ENCODE assay signal across 1 cellular context in genomic region chr19:8208710-8209110, GRCh38.
A peak's percentile ranks its signal among the peaks of the same experiment; 100 is the strongest.
TF ChIP-seq lines count a peak whose summit lies in the region.

No MANE protein-coding gene starts in this region.

TF ChIP-seq in K562, 482 proteins besides CTCF, POLR2A, EP300 and RAD21 (continued from another document and continues in another):
- peak; percentile 31 for TF ChIP-seq SMAD1 (IDR thresholded peaks at IDR 0.05; ENCODE audit: low read depth, low read length, partially characterized antibody)
- TF ChIP-seq ASH1L (IDR thresholded peaks at IDR 0.05; ENCODE audit: borderline replicate concordance, low read depth, partially characterized antibody): no peak
- peak; percentile 6 for TF ChIP-seq HMGN3 (IDR thresholded peaks at IDR 0.05; ENCODE audit: borderline replicate concordance, extremely low read depth, insufficient read length, low read depth, low read length)
- TF ChIP-seq, protein P1, sequence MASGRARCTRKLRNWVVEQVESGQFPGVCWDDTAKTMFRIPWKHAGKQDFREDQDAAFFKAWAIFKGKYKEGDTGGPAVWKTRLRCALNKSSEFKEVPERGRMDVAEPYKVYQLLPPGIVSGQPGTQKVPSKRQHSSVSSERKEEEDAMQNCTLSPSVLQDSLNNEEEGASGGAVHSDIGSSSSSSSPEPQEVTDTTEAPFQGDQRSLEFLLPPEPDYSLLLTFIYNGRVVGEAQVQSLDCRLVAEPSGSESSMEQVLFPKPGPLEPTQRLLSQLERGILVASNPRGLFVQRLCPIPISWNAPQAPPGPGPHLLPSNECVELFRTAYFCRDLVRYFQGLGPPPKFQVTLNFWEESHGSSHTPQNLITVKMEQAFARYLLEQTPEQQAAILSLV (tag; IDR thresholded peaks at IDR 0.05): no peak
- TF ChIP-seq FOXJ3 (CRISPR knock-in tag; IDR thresholded peaks at IDR 0.05): no peak
- TF ChIP-seq ARID1B (IDR thresholded peaks at IDR 0.05): peak; percentile 46; the same call in 1 of the 2 replicates
- TF ChIP-seq MLLT1 (IDR thresholded peaks at IDR 0.05): no peak
- TF ChIP-seq SMARCA4 (IDR thresholded peaks at IDR 0.05): 0 out of 2 replicates have a peak, but pooled peaks have one; percentile 20
- no peak for TF ChIP-seq SMC3 (conservative IDR thresholded peaks at IDR 0.05; ENCODE audit: insufficient read depth, low read depth, low read length)
- peak in 1 of 3 experiments; percentile 40; a peak in 1 of 6 replicates for TF ChIP-seq ZBTB11 (CRISPR knock-in tag; IDR thresholded peaks at IDR 0.05)
- no peak for TF ChIP-seq TCF3 (CRISPR knock-in tag; IDR thresholded peaks at IDR 0.05)
- no peak for TF ChIP-seq SMAD4 (CRISPR knock-in tag; conservative IDR thresholded peaks at IDR 0.05)
- TF ChIP-seq, protein P2, sequence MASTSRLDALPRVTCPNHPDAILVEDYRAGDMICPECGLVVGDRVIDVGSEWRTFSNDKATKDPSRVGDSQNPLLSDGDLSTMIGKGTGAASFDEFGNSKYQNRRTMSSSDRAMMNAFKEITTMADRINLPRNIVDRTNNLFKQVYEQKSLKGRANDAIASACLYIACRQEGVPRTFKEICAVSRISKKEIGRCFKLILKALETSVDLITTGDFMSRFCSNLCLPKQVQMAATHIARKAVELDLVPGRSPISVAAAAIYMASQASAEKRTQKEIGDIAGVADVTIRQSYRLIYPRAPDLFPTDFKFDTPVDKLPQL (IDR thresholded peaks at IDR 0.05; ENCODE audit: extremely low read depth, insufficient read length): no peak
- TF ChIP-seq ZNF696 (CRISPR knock-in tag; conservative IDR thresholded peaks at IDR 0.05): no peak
- TF ChIP-seq E2F3 (CRISPR knock-in tag; IDR thresholded peaks at IDR 0.05): no peak
- peak; percentile 21; the same call in 1 of the 2 replicates for TF ChIP-seq GATA2 (CRISPR knock-in tag; IDR thresholded peaks at IDR 0.05)
- TF ChIP-seq, protein P3, sequence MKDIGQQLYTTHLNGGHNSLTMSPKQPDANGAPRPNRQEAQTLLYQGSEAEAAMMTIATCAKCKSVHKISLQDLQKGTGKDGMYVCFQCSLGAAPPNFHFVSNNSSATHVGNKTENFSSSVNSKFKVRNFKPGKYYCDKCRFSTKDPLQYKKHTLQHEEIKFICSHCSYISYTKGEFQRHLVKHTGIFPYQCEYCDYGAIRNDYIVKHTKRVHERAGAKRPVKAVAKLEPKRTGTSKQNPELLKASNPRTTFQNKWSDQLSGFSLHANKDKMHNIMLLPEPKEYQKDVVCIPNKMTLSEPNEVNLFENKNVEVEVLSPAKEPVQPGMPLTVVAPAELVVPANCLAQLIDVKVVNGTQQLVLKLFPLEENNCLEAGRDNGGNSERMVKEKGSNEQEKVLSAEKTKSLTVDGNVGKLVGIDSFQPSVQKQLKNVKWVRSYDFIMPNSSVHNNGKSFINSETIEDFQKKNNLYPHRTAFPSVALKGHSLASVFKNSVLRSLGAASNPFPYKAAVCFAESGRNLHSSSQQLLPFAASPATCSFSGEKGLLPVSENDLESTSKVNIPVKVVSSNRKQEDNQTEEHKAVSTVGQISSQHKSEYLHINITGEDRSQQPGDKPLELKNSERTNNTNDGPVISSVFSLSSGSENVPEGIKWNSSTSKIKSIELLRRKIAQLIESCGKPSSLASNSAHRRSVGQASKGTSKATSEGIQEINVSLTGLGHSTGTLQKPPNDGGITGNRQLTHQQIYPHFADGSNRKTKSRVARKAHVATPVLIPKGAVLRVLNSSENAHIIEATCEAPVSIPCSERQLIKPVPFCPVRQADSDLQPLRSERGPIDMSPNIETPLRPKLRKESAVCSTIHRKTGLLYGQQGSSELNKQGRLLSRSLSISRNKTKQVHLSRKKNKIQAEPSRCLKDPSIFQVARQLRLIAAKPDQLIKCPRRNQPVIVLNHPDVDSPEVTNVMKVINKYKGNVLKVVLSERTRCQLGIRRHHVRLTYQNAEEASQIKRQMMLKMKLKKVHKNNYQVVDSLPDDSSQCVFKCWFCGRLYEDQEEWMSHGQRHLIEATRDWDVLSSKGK (CRISPR knock-in tag; IDR thresholded peaks at IDR 0.05): no peak
- TF ChIP-seq CBFA2T3 (IDR thresholded peaks at IDR 0.05): no peak
- TF ChIP-seq, protein P4, sequence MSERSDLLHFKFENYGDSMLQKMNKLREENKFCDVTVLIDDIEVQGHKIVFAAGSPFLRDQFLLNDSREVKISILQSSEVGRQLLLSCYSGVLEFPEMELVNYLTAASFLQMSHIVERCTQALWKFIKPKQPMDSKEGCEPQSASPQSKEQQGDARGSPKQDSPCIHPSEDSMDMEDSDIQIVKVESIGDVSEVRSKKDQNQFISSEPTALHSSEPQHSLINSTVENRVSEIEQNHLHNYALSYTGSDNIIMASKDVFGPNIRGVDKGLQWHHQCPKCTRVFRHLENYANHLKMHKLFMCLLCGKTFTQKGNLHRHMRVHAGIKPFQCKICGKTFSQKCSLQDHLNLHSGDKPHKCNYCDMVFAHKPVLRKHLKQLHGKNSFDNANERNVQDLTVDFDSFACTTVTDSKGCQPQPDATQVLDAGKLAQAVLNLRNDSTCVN (CRISPR knock-in tag; IDR thresholded peaks at IDR 0.05): no peak
- TF ChIP-seq, protein P5, sequence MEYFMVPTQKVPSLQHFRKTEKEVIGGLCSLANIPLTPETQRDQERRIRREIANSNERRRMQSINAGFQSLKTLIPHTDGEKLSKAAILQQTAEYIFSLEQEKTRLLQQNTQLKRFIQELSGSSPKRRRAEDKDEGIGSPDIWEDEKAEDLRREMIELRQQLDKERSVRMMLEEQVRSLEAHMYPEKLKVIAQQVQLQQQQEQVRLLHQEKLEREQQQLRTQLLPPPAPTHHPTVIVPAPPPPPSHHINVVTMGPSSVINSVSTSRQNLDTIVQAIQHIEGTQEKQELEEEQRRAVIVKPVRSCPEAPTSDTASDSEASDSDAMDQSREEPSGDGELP (CRISPR knock-in tag; IDR thresholded peaks at IDR 0.05; ENCODE audit: borderline replicate concordance): peak; percentile 16; the same call in 1 of the 2 replicates
- TF ChIP-seq ZNF408 (CRISPR knock-in tag; IDR thresholded peaks at IDR 0.05; ENCODE audit: low read depth): no peak
- TF ChIP-seq NR2C2 (CRISPR knock-in tag; IDR thresholded peaks at IDR 0.05): no peak
- TF ChIP-seq NR2C2 (tag; IDR thresholded peaks at IDR 0.05): peak; percentile 95
- TF ChIP-seq SIN3A (IDR thresholded peaks at IDR 0.05; ENCODE audit: borderline replicate concordance in 2 of 2, control insufficient read depth in 1 of 2, low read depth in 2 of 2, low read length in 2 of 2): no peak
- no peak for TF ChIP-seq CEBPB (tag; IDR thresholded peaks at IDR 0.05)
- 0 out of 2 replicates have a peak, but pooled peaks have one; percentile 33 for TF ChIP-seq RNF2 (IDR thresholded peaks at IDR 0.05)
- no peak for TF ChIP-seq ETS2 (tag; IDR thresholded peaks at IDR 0.05; ENCODE audit: borderline replicate concordance, poor library complexity, severe bottlenecking)
- TF ChIP-seq, protein P6, sequence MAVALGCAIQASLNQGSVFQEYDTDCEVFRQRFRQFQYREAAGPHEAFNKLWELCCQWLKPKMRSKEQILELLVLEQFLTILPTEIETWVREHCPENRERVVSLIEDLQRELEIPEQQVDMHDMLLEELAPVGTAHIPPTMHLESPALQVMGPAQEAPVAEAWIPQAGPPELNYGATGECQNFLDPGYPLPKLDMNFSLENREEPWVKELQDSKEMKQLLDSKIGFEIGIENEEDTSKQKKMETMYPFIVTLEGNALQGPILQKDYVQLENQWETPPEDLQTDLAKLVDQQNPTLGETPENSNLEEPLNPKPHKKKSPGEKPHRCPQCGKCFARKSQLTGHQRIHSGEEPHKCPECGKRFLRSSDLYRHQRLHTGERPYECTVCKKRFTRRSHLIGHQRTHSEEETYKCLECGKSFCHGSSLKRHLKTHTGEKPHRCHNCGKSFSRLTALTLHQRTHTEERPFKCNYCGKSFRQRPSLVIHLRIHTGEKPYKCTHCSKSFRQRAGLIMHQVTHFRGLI (CRISPR knock-in tag; IDR thresholded peaks at IDR 0.05): no peak
- no peak for TF ChIP-seq SFPQ (IDR thresholded peaks at IDR 0.05; ENCODE audit: low read depth, low read length)
- no peak for TF ChIP-seq ZNF57 (CRISPR knock-in tag; IDR thresholded peaks at IDR 0.05)
- TF ChIP-seq MAFK (IDR thresholded peaks at IDR 0.05; ENCODE audit: low read length): no peak
- TF ChIP-seq SMARCE1 (IDR thresholded peaks at IDR 0.05): no peak
